Comparison of ENCODE assay signal across 33 cellular contexts in genomic region chr5:118529361-118530154, GRCh38.
A peak's percentile ranks its signal among the peaks of the same experiment; 100 is the strongest.
DNase-seq lines count a peak whose midpoint lies in the region; ATAC-seq and TF ChIP-seq lines count a peak whose summit lies in the region.
"Had no signal": no experiment of that assay in that cellular context is flagged by ENCODE, and none has a peak within 500 bp of the region (broad histone marks: within the 10 kb centered on the region; RNA-seq: fewer than 3 reads in every experiment).

No MANE protein-coding gene starts in this region.

- no peak overlapping the region for H3K27ac Mint-ChIP-seq in nephron progenitor cell
- H3K27ac Mint-ChIP-seq: activated CD8-positive, alpha-beta T cell treated with anti-CD3 and anti-CD28 coated beads for 36 hours; activated naive CD4-positive, alpha-beta T cell treated with anti-CD3 and anti-CD28 coated beads, Interleukin-2, amount 10 ng/mL, durations not matched to agents 7 days and 5 days; brain; memory B cell; stimulated activated memory B cell treated with anti-CD40 and anti-IgM and Interleukin-4, amounts not matched to agents 10 μg/mL and 1 μg/mL and 100 μg/mL, for 72 hours had no signal

- H3K4me3 ChIP-seq in right cardiac atrium (ENCODE audit: low read length) (no peak overlapping the region), dorsolateral prefrontal cortex (no peak overlapping the region)
- H3K4me3 ChIP-seq: esophagus muscularis mucosa, HAP-1, pancreas, skin epidermis, upper lobe of left lung had no signal

- intact Hi-C loops in right cardiac atrium (cut with DNase I) = no loop called here
- intact Hi-C loops in dorsolateral prefrontal cortex (cut with DNase I) = no loop called here
- intact Hi-C loops in left colon (cut with DNase I, micrococcal nuclease) = no loop called here

- TF ChIP-seq CTCF in dorsolateral prefrontal cortex (IDR thresholded peaks at IDR 0.05 in 54 of 56, conservative IDR thresholded peaks at IDR 0.05 in 2 of 56; ENCODE audit: low read depth in 1 of 56, partially characterized antibody in 56 of 56) (no peak), nephron progenitor cell (IDR thresholded peaks at IDR 0.05) (no peak)

- no peaks in the 10 kb centered on the region for H3K27me3 Mint-ChIP-seq in nephron progenitor cell (ENCODE audit: low read depth, poor library complexity)
- H3K27me3 Mint-ChIP-seq: activated naive CD4-positive, alpha-beta T cell treated with anti-CD3 and anti-CD28 coated beads, Interleukin-2, amount 10 ng/mL, durations not matched to agents 7 days and 5 days; brain had no signal

- no peaks in the 10 kb centered on the region for H3K27me3 ChIP-seq in right cardiac atrium (ENCODE audit: control insufficient read depth, insufficient read depth)
- H3K27me3 ChIP-seq in dorsolateral prefrontal cortex = peaks cover 0 to 3% (median 0%) of the 10 kb centered on the region in 45 donors
- H3K27me3 ChIP-seq: esophagus muscularis mucosa, pancreas, upper lobe of left lung had no signal

- H3K4me1 ChIP-seq in right cardiac atrium (ENCODE audit: control insufficient read depth, insufficient read depth, low read length) = peaks cover 3% of the 10 kb centered on the region
- H3K4me1 ChIP-seq: esophagus muscularis mucosa, HAP-1, pancreas, upper lobe of left lung had no signal

- peaks cover 13% of the 10 kb centered on the region for H3K4me1 Mint-ChIP-seq in nephron progenitor cell
- H3K4me1 Mint-ChIP-seq: activated naive CD4-positive, alpha-beta T cell treated with anti-CD3 and anti-CD28 coated beads, Interleukin-2, amount 10 ng/mL, durations not matched to agents 7 days and 5 days; memory B cell; neural crest cell; stimulated activated memory B cell treated with anti-CD40 and anti-IgM and Interleukin-4, amounts not matched to agents 10 μg/mL and 1 μg/mL and 100 μg/mL, for 72 hours had no signal

- no peaks in the 10 kb centered on the region for H3K9me3 ChIP-seq in right cardiac atrium (ENCODE audit: control insufficient read depth, low read length)
- H3K9me3 ChIP-seq: esophagus muscularis mucosa, HAP-1, pancreas, upper lobe of left lung had no signal

- ATAC-seq in right cardiac atrium = peak; percentile 86 to 88
- no peak for ATAC-seq in left colon
- ATAC-seq: activated CD8-positive, alpha-beta T cell treated with anti-CD3 and anti-CD28 coated beads for 36 hours; pancreas; PC-3; stimulated activated memory B cell treated with anti-CD40 and anti-IgM and Interleukin-4, amounts not matched to agents 10 μg/mL and 1 μg/mL and 100 μg/mL, for 72 hours had no signal

- WGBS in right cardiac atrium = 53% methylated on average over 7 of the region's 7 CpGs

- H3K9me3 Mint-ChIP-seq in nephron progenitor cell = no peaks in the 10 kb centered on the region
- H3K9me3 Mint-ChIP-seq: activated CD8-positive, alpha-beta T cell treated with anti-CD3 and anti-CD28 coated beads for 36 hours; activated naive CD4-positive, alpha-beta T cell treated with anti-CD3 and anti-CD28 coated beads, Interleukin-2, amount 10 ng/mL, durations not matched to agents 7 days and 5 days; brain; memory B cell; stimulated activated memory B cell treated with anti-CD40 and anti-IgM and Interleukin-4, amounts not matched to agents 10 μg/mL and 1 μg/mL and 100 μg/mL, for 72 hours had no signal

- no peak overlapping the region for H3K27ac ChIP-seq in right cardiac atrium (ENCODE audit: low read length)
- H3K27ac ChIP-seq in dorsolateral prefrontal cortex = no peak overlapping the region
- H3K27ac ChIP-seq: esophagus muscularis mucosa, KMS-11, pancreas, skin epidermis, upper lobe of left lung had no signal

- H3K36me3 Mint-ChIP-seq in nephron progenitor cell (ENCODE audit: low read depth) = no peaks in the 10 kb centered on the region
- H3K36me3 Mint-ChIP-seq: activated naive CD4-positive, alpha-beta T cell treated with anti-CD3 and anti-CD28 coated beads, Interleukin-2, amount 10 ng/mL, durations not matched to agents 7 days and 5 days; brain; memory B cell; stimulated activated memory B cell treated with anti-CD40 and anti-IgM and Interleukin-4, amounts not matched to agents 10 μg/mL and 1 μg/mL and 100 μg/mL, for 72 hours had no signal

- H3K4me3 Mint-ChIP-seq in nephron progenitor cell = no peak overlapping the region
- H3K4me3 Mint-ChIP-seq: activated CD8-positive, alpha-beta T cell treated with anti-CD3 and anti-CD28 coated beads for 36 hours; activated naive CD4-positive, alpha-beta T cell treated with anti-CD3 and anti-CD28 coated beads, Interleukin-2, amount 10 ng/mL, durations not matched to agents 7 days and 5 days; brain; memory B cell; neural crest cell; stimulated activated memory B cell treated with anti-CD40 and anti-IgM and Interleukin-4, amounts not matched to agents 10 μg/mL and 1 μg/mL and 100 μg/mL, for 72 hours had no signal

- peak; percentile 18 for DNase-seq in DMS53 (lab: John Stamatoyannopoulos, UW)
- DNase-seq in DMS53 treated with DMSO at 0.1 percent for 48 hours (lab: John Stamatoyannopoulos, UW; ENCODE audit: unreplicated experiment) = no peak
- DNase-seq in NCI-H1105 (lab: John Stamatoyannopoulos, UW) = peak; percentile 57
- DNase-seq in astrocyte of the hippocampus (ENCODE audit: low read depth, low spot score) = peak; percentile 13
- DNase-seq in right cardiac atrium = peak; percentile 66 to 90 (median 85)
- DNase-seq in dorsolateral prefrontal cortex = no peak
- no peak for DNase-seq in left colon
- no peak for DNase-seq in nephron progenitor cell
- DNase-seq: 8988T; activated CD4-positive, alpha-beta T cell treated with anti-CD3 and anti-CD28 coated beads for 1 hour; activated CD8-positive, alpha-beta memory T cell treated with anti-CD3 and anti-CD28 coated beads, Interleukin-2, amount 50 U/mL, for 48 hours; activated CD8-positive, alpha-beta T cell treated with anti-CD3 and anti-CD28 coated beads for 36 hours; activated naive CD4-positive, alpha-beta T cell treated with anti-CD3 and anti-CD28 coated beads, Interleukin-2, amount 10 ng/mL, durations not matched to agents 7 days and 5 days; Calu3; cerebellar nuclear complex; dermis blood vessel endothelial cell; EL; kidney glomerular epithelial cell; NCI-H1436 treated with DMSO at 0.1 percent for 48 hours; NCI-H2171; NCI-H510A treated with DMSO at 0.1 percent for 48 hours; NK-92 treated with Interleukin-12 subunit alpha and Interleukin-12 subunit beta, amount 100 ng/mL, for 24 hours; pancreas; PC-3; upper lobe of left lung had no signal

Comparison
In these comparisons a context has a peak if more than half of its experiments do, and no peak if none do; other contexts are left out.
1. DNase-seq: peak in DMS53 (single experiment), NCI-H1105 (single experiment), astrocyte of the hippocampus (single experiment) and right cardiac atrium (3 of 3); none in DMS53 treated with DMSO at 0.1 percent for 48 hours (single experiment), dorsolateral prefrontal cortex (0 of 10), left colon (0 of 2) and nephron progenitor cell (single experiment).